8 cellular contexts compared by ENCODE assay signal in the genomic region with DNA sequence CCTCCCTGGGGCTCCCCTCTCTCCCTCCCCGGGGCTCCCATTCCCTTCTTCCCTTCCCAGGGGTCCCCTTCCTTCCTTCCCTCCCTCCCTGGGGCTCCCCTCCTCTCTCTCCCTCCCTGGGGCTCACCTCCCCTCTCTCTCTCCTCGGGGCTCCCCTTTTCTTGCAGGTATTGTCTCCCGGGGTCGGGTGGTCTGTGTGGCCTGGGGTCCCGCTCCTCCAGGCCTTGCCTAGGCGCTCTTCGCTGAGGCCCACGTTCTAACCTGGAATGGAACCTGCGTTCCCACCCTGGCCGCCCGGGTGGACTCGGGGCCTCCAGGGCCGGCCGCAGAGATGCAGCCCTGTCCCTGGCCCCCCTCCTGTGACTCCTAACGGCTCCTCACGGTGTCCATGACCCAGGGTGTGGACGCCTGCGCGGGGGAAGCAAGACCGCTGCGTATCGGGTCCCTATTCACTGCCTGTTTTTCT. TPM values are rescaled to one million over a fixed set of nuclear protein-coding genes. Genes with fewer than 3 reads are reported as not detected.
DNase-seq lines count a peak whose midpoint lies in the region; ATAC-seq and TF ChIP-seq lines count a peak whose summit lies in the region.

No MANE protein-coding gene starts in this region.

- H3K27me3 ChIP-seq in KMS-11 (ENCODE audit: insufficient read depth, low read depth) = no peaks in the 10 kb centered on the region
- no peaks in the 10 kb centered on the region for H3K27me3 ChIP-seq in iPS-18a (ENCODE audit: control insufficient read depth, insufficient read depth, low read length)
- no peaks in the 10 kb centered on the region for H3K27me3 ChIP-seq in smooth muscle cell (ENCODE audit: low read depth)

- under 1% methylated on average over 19 of the region's 22 CpGs for WGBS in smooth muscle cell (ENCODE audit: low lambda C conversion rate)

- peaks cover 6% of the 10 kb centered on the region for H3F3A ChIP-seq in smooth muscle cell (ENCODE audit: low read depth)

- no peak for ATAC-seq in HG02678 (IDR thresholded peaks at IDR 0.05; ENCODE audit: unreplicated experiment)

- no peak overlapping the region for H3K27ac ChIP-seq in KMS-11
- peak overlapping the region; percentile 51 for H3K27ac ChIP-seq in angular gyrus (ENCODE audit: low read depth, low read length)
- H3K27ac ChIP-seq in iPS-18a (ENCODE audit: low read length) = no peak overlapping the region
- H3K27ac ChIP-seq in smooth muscle cell (ENCODE audit: low read depth) = peak overlapping the region; percentile 87

- no peak for TF ChIP-seq CTCF in KMS-11 (conservative IDR thresholded peaks at IDR 0.05; ENCODE audit: low read depth, low read length)
- no peak for TF ChIP-seq CTCF in smooth muscle cell (IDR thresholded peaks at IDR 0.05; ENCODE audit: borderline replicate concordance, insufficient read depth, poor library complexity, severe bottlenecking)

- H3K4me2 ChIP-seq in KMS-11 = peak overlapping the region; percentile 71
- peak overlapping the region; percentile 96 for H3K4me2 ChIP-seq in smooth muscle cell

- H3K4me1 ChIP-seq in KMS-11 (ENCODE audit: low read depth, poor library complexity, severe bottlenecking) (peaks cover 18% of the 10 kb centered on the region), iPS-18a (ENCODE audit: control insufficient read depth, low read depth, low read length) (peaks cover 27% of the 10 kb centered on the region), smooth muscle cell (ENCODE audit: low read depth) (peaks cover 46% of the 10 kb centered on the region)

- H4K20me1 ChIP-seq in KMS-11 (ENCODE audit: insufficient read depth) (no peaks in the 10 kb centered on the region), smooth muscle cell (ENCODE audit: low read depth) (peaks cover 72% of the 10 kb centered on the region)

- peaks cover 38% of the 10 kb centered on the region; the same call in 1 of the 2 replicates for H3K79me2 ChIP-seq in KMS-11 (ENCODE audit: insufficient read depth, low read depth)
- H3K79me2 ChIP-seq in smooth muscle cell (ENCODE audit: low read depth) = peaks cover 77% of the 10 kb centered on the region

- H3K9ac ChIP-seq in KMS-11 = peak overlapping the region; percentile 42; the same call in 1 of the 2 replicates
- H3K9ac ChIP-seq in iPS-18a (ENCODE audit: low read length) = peak overlapping the region; percentile 67
- H3K9ac ChIP-seq in smooth muscle cell (ENCODE audit: low read depth) = peak overlapping the region; percentile 82

- peak; percentile 18 for DNase-seq in Caki2 (ENCODE audit: low read depth)
- no peak for DNase-seq in smooth muscle cell (lab: John Stamatoyannopoulos, UW; ENCODE audit: unreplicated experiment)
- no peak for DNase-seq in NCI-H446 treated with DMSO at 0.1 percent for 48 hours (lab: John Stamatoyannopoulos, UW)
- DNase-seq in NCI-H2029 treated with DMSO at 0.1 percent for 48 hours (lab: John Stamatoyannopoulos, UW) = no peak

- in situ Hi-C loops in Caki2 (cut with HindIII; ENCODE audit: low pct_unique_long_range_greater_than_20kb, low sequenced_read_pairs) = no loop called here

- H3K4me3 ChIP-seq in KMS-11 (IDR thresholded peaks at IDR 0.05; ENCODE audit: insufficient read depth, low read depth, low read length) = no peak overlapping the region
- H3K4me3 ChIP-seq in iPS-18a (ENCODE audit: low read length) = peak overlapping the region; percentile 67
- H3K4me3 ChIP-seq in smooth muscle cell = peak overlapping the region; percentile 87

- H3K36me3 ChIP-seq in KMS-11 (ENCODE audit: insufficient read depth) = no peaks in the 10 kb centered on the region
- H3K36me3 ChIP-seq in iPS-18a (ENCODE audit: control insufficient read depth, low read depth, low read length) = peaks cover 2% of the 10 kb centered on the region
- no peaks in the 10 kb centered on the region for H3K36me3 ChIP-seq in smooth muscle cell (ENCODE audit: low read depth)

- H2AFZ ChIP-seq in KMS-11 (ENCODE audit: low read depth) (no peak overlapping the region), smooth muscle cell (ENCODE audit: low read depth) (peak overlapping the region; percentile 44)

- no peaks in the 10 kb centered on the region for H3K9me3 ChIP-seq in iPS-18a (ENCODE audit: control insufficient read depth, low read depth, low read length)
- no peaks in the 10 kb centered on the region for H3K9me3 ChIP-seq in smooth muscle cell (replicated peaks; ENCODE audit: low read depth)

RNA-seq across cellular contexts. Expression of gene DCUN1D2, which starts 0.9 kb away (rescaled TPM):
- 0.78 and 4.1 TPM in 2 replicates for total RNA-seq in Caki2 (2014; rRNA removed; shearing (Covaris generic); ENCODE audit: low replicate concordance)
- 6.3 and 10.6 TPM in 2 replicates for total RNA-seq in smooth muscle cell
- polyA plus RNA-seq in smooth muscle cell = 9.4 and 10.8 TPM in 2 replicates

RNA-seq across cellular contexts. Expression of gene ADPRHL1, which starts 38.2 kb away (rescaled TPM):
- total RNA-seq in Caki2 (2014; rRNA removed; shearing (Covaris generic); ENCODE audit: low replicate concordance) = 21.4 and 28.4 TPM in 2 replicates
- 0.18 and 0.99 TPM in 2 replicates for total RNA-seq in smooth muscle cell
- 1.1 and 1.2 TPM in 2 replicates for polyA plus RNA-seq in smooth muscle cell

Comparison
In these comparisons a context has a peak if more than half of its experiments do, and no peak if none do; other contexts are left out.
1. H3K27ac ChIP-seq: peak in angular gyrus (single experiment) and smooth muscle cell (single experiment); none in KMS-11 (single experiment) and iPS-18a (single experiment).
2. RNA of gene ADPRHL1, which starts 38.2 kb away (total RNA-seq): 21.4 to 28.4 TPM in Caki2; 0.18 to 0.99 TPM in smooth muscle cell; every median in the first group is over 10 times any median in the second.
3. Peak in every context shown above with its lines, with median percentiles within 50 percentile points of each other: H3K9ac ChIP-seq.